In the genomic region with DNA sequence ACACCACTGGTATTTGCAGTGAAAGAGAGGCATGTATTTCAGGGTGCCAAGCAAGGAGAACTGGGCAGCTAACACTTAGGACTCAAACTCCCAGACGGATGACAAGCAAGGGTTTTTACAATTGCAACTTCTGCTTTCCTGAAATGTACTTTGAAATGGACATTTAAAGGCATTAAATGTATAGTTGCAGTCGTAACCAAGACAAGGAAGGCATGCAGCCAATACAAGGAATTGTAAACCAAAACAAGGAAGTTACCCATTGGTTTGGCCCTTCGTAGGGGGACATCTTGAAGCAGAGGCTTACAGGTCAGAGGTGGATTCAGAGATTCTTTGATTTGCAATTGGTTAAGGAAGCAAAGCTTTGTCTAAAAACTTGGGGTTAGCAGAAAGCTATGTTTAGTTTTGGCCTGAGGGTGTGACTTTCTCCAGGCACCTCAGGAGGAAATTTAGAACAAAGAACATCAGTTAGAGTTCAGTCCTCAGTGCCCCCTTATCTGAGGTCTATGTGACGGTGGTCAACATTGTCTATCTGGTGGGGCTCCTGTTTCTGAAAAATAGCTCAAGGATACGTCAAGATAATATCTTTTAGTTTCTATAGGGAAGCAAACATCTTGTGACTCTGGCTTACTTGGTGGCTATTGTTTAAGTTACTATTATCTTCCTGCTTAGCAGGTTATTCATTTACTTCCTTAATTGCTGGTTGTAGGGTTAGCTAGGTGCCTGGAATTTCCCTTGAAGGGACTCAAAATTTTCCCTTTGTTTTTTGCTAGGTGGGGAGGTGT, we compare ENCODE assay signal across 13 cellular contexts.
DNase-seq lines count a peak whose midpoint lies in the region; ATAC-seq and TF ChIP-seq lines count a peak whose summit lies in the region.
"Had no signal": no experiment of that assay in that cellular context is flagged by ENCODE, and none has a peak within 500 bp of the region (broad histone marks: within the 10 kb centered on the region; RNA-seq: fewer than 3 reads in every experiment).

No MANE protein-coding gene starts in this region.

- H3K4me2 ChIP-seq in OCI-LY3 (ENCODE audit: low read length), result peak overlapping the region; percentile 32; the same call in 1 of the 2 replicates

- H3K9ac ChIP-seq in HUES48 (ENCODE audit: low read depth, low read length), result no peak overlapping the region
- no peak overlapping the region for H3K9ac ChIP-seq in OCI-LY3 (ENCODE audit: low read length)
- H3K9ac ChIP-seq: parathyroid adenoma had no signal

- H3K27me3 ChIP-seq in HUES48 (ENCODE audit: control insufficient read depth, insufficient read depth, low read length) (no peaks in the 10 kb centered on the region), OCI-LY3 (ENCODE audit: low read depth, low read length) (no peaks in the 10 kb centered on the region)

- H4K20me1 ChIP-seq in OCI-LY3 (ENCODE audit: insufficient read depth, low read length), result no peaks in the 10 kb centered on the region

- H3K4me3 Mint-ChIP-seq in nephron progenitor cell, result no peak overlapping the region

- H3K27ac ChIP-seq in HUES48 (ENCODE audit: low read depth, low read length) (peak overlapping the region; percentile 68), OCI-LY3 (ENCODE audit: low read length) (peak overlapping the region; percentile 4; the same call in 1 of the 2 replicates)
- H3K27ac ChIP-seq: parathyroid adenoma had no signal

- H3K4me1 Mint-ChIP-seq in nephron progenitor cell, result peaks cover 46% of the 10 kb centered on the region

- H3K27me3 Mint-ChIP-seq in nephron progenitor cell (ENCODE audit: low read depth, poor library complexity), result peaks cover 9% of the 10 kb centered on the region

- H3K27ac Mint-ChIP-seq in nephron progenitor cell, result no peak overlapping the region
- H3K27ac Mint-ChIP-seq: T-helper 1 cell treated with Interleukin-12 subunit alpha and Interleukin-12 subunit beta and Interleukin-4 antibody, amounts not matched to agents 30 μg/mL and 1 μg/mL, for 36 hours had no signal

- peaks cover 64% of the 10 kb centered on the region for H3K4me1 ChIP-seq in HUES48 (ENCODE audit: control insufficient read depth, insufficient read depth, low read length)
- peaks cover 48% of the 10 kb centered on the region for H3K4me1 ChIP-seq in OCI-LY3 (ENCODE audit: low read length)
- H3K4me1 ChIP-seq: parathyroid adenoma had no signal

- H2AFZ ChIP-seq in OCI-LY3 (ENCODE audit: low read depth, low read length), result no peak overlapping the region
- H2AFZ ChIP-seq: parathyroid adenoma had no signal

- no peak for ATAC-seq in GM21528 (IDR thresholded peaks at IDR 0.05; ENCODE audit: low FRiP score, unreplicated experiment)
- ATAC-seq: left lobe of liver had no signal

- H3K79me2 ChIP-seq in OCI-LY3 (ENCODE audit: low read length), result no peaks in the 10 kb centered on the region
- H3K79me2 ChIP-seq: parathyroid adenoma had no signal

- TF ChIP-seq CTCF in OCI-LY3 (IDR thresholded peaks at IDR 0.05; ENCODE audit: low read depth, low read length), result no peak
- TF ChIP-seq CTCF in nephron progenitor cell (IDR thresholded peaks at IDR 0.05), result no peak

- H3K9me3 ChIP-seq in HUES48 (ENCODE audit: control insufficient read depth, insufficient read depth, low read length), result peaks cover 2% of the 10 kb centered on the region; the same call in 1 of the 2 replicates
- no peaks in the 10 kb centered on the region for H3K9me3 ChIP-seq in OCI-LY3 (ENCODE audit: insufficient read depth, low read length)

- DNase-seq in Ammon's horn (ENCODE audit: low spot score) (peak; percentile 10), kidney glomerular epithelial cell (lab: John Stamatoyannopoulos, UW) (peak; percentile 17), nephron progenitor cell (no peak), NCI-H128 (lab: John Stamatoyannopoulos, UW; ENCODE audit: unreplicated experiment) (no peak), C1 segment of cervical spinal cord (lab: John Stamatoyannopoulos, UW) (no peak)
- DNase-seq: activated naive CD4-positive, alpha-beta T cell treated with Interleukin-2 at 50 U/mL for 16 hours; NCI-H524 treated with DMSO at 0.1 percent for 48 hours had no signal

- H3K36me3 Mint-ChIP-seq in nephron progenitor cell (ENCODE audit: low read depth), result no peaks in the 10 kb centered on the region

- H3K4me3 ChIP-seq in HUES48 (ENCODE audit: low read depth, low read length), result no peak overlapping the region; the same call in 1 of the 2 replicates
- no peak overlapping the region for H3K4me3 ChIP-seq in OCI-LY3 (ENCODE audit: low read length)

- no peaks in the 10 kb centered on the region for H3K36me3 ChIP-seq in HUES48 (ENCODE audit: control insufficient read depth, insufficient read depth, low read length)
- no peaks in the 10 kb centered on the region for H3K36me3 ChIP-seq in OCI-LY3 (replicated peaks; ENCODE audit: low read depth, low read length)

- H3K9me3 Mint-ChIP-seq in nephron progenitor cell, result peaks cover 3% of the 10 kb centered on the region
- H3K9me3 Mint-ChIP-seq: T-helper 1 cell treated with Interleukin-12 subunit alpha and Interleukin-12 subunit beta and Interleukin-4 antibody, amounts not matched to agents 30 μg/mL and 1 μg/mL, for 36 hours had no signal

Comparison
In these comparisons a context has a peak if more than half of its experiments do, and no peak if none do; other contexts are left out.
1. DNase-seq: peak in Ammon's horn (single experiment) and kidney glomerular epithelial cell (single experiment); none in nephron progenitor cell (single experiment), NCI-H128 (single experiment) and C1 segment of cervical spinal cord (0 of 14).